1 cellular context compared by ENCODE assay signal in genomic region chr4:88618782-88619485, GRCh38.
TF ChIP-seq lines count a peak whose summit lies in the region.

No MANE protein-coding gene starts in this region.

TF ChIP-seq in H1, 55 proteins besides CTCF, POLR2A, EP300 and RAD21 (continued from another document):
- TF ChIP-seq RBBP5 (IDR thresholded peaks at IDR 0.05; ENCODE audit: borderline replicate concordance, low read depth, low read length), result no peak
